In the genomic region with DNA sequence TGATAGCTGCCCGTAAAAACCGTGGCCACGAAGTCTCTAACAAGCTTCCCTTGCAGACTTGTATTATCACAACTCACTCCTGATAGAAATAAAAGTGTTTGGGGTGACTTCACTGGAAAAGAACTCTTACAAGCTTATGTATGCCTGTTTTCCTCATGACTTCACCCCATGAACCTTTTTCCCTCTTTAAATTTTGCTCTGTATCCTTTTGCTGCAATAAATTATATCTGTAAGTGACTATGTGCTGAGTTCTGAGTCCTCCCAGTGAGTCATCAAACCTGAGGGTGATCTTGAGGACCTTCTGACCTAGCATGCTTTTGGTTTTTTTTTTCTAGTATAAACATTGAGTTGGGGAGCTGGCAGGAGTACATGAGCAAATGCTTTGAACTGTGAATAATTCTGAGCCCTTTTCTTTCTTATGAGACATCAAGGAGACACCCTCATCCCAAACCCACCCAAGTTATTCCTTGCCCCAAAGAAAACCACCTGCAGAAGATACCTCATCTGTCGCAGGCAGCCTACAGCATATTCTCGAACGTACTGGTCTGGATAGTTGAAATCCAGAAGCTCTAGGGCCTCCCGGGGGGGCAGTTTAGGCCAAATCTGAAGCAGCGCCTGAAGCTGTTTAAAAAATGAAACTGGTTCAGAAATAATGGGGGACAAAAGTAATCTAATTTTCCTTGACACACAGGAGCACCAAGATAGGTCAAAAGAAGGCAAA, we compare ENCODE assay signal across 12 cellular contexts.
A peak's percentile ranks its signal among the peaks of the same experiment; 100 is the strongest.
DNase-seq lines count a peak whose midpoint lies in the region; ATAC-seq, FAIRE-seq and TF ChIP-seq lines count a peak whose summit lies in the region.
"Had no signal": no experiment of that assay in that cellular context is flagged by ENCODE, and none has a peak within 500 bp of the region (broad histone marks: within the 10 kb centered on the region; RNA-seq: fewer than 3 reads in every experiment).

No MANE protein-coding gene starts in this region.

- DNase-seq in DMS79 (lab: John Stamatoyannopoulos, UW) (peak; percentile 38), NB4 (ENCODE audit: low read depth) (peak; percentile 7), endothelial cell of umbilical vein (ENCODE audit: low read depth, low spot score) (peak; percentile 58), omental fat pad (ENCODE audit: low spot score) (no peak), psoas muscle (no peak), islet precursor cell (no peak), HuH-7.5 (ENCODE audit: low spot score) (no peak)
- no peak for DNase-seq in activated CD4-positive, alpha-beta memory T cell treated with anti-CD3 and anti-CD28 coated beads for 36 hours
- DNase-seq: cerebellar nuclear complex had no signal

- no peaks in the 10 kb centered on the region for H3K9me1 ChIP-seq in endothelial cell of umbilical vein (replicated peaks; ENCODE audit: control insufficient read depth, extremely low read depth, insufficient read depth, low read length)

- ATAC-seq in omental fat pad (ENCODE audit: low FRiP score) (peak; percentile 87), psoas muscle (no peak)
- ATAC-seq: left lobe of liver had no signal

- WGBS in psoas muscle, 3 donors, result 87 to 89% (median 87%) methylated on average over 8 of the region's 8 CpGs

- H3K27me3 ChIP-seq in endothelial cell of umbilical vein (ENCODE audit: control insufficient read depth in 2 of 2, insufficient read depth in 2 of 2, low read length in 2 of 2) (no peaks in the 10 kb centered on the region), psoas muscle (ENCODE audit: insufficient read depth in 3 of 3, low read length in 2 of 3) (no peaks in the 10 kb centered on the region)
- H3K27me3 ChIP-seq: suprapubic skin had no signal

- no peaks in the 10 kb centered on the region for H3K9me3 Mint-ChIP-seq in activated CD4-positive, alpha-beta memory T cell treated with anti-CD3 and anti-CD28 coated beads for 36 hours

- POLR2A ChIA-PET in endothelial cell of umbilical vein (lab: Charles Lee), result interaction anchor here (0.6 kb wide), 2 partner anchors 83 to 651 kb away, joined by 3 to 8 read pairs; no protein-coding TSS in a partner anchor
- POLR2A ChIA-PET in activated CD4-positive, alpha-beta memory T cell treated with anti-CD3 and anti-CD28 coated beads for 36 hours (lab: Charles Lee), result no interaction called here

- no peaks in the 10 kb centered on the region for H3K36me3 ChIP-seq in endothelial cell of umbilical vein (ENCODE audit: control insufficient read depth in 2 of 2, extremely low read depth in 1 of 2, insufficient read depth in 2 of 2, low read length in 2 of 2)
- peaks cover 4 to 60% of the 10 kb centered on the region in 2 donors for H3K36me3 ChIP-seq in psoas muscle (ENCODE audit: insufficient read depth in 1 of 2, low read depth in 1 of 2)

- FAIRE-seq in endothelial cell of umbilical vein (lab: Jason Lieb, UNC), result peak; percentile 55

- no peaks in the 10 kb centered on the region for H4K20me1 ChIP-seq in endothelial cell of umbilical vein (replicated peaks; ENCODE audit: control insufficient read depth, extremely low read depth, insufficient read depth, low read length)

- H3K4me1 ChIP-seq in endothelial cell of umbilical vein (ENCODE audit: control insufficient read depth, extremely low read depth, insufficient read depth, low read length), result no peaks in the 10 kb centered on the region
- no peaks in the 10 kb centered on the region for H3K4me1 ChIP-seq in psoas muscle
- H3K4me1 ChIP-seq: suprapubic skin had no signal

- BruUV-seq in endothelial cell of umbilical vein (replicated peaks; lab: Mats Ljungman, UMichigan), result no TSS peak

- H3K36me3 Mint-ChIP-seq in activated CD4-positive, alpha-beta memory T cell treated with anti-CD3 and anti-CD28 coated beads for 36 hours, result peaks cover 7% of the 10 kb centered on the region

- no peak overlapping the region for H3K4me3 Mint-ChIP-seq in activated CD4-positive, alpha-beta memory T cell treated with anti-CD3 and anti-CD28 coated beads for 36 hours

- TF ChIP-seq POLR2A in NB4 (IDR thresholded peaks at IDR 0.05; ENCODE audit: extremely low read depth, insufficient read length) (no peak), endothelial cell of umbilical vein (IDR thresholded peaks at IDR 0.05; ENCODE audit: low read depth, low read length) (no peak)

- intact Hi-C loops in endothelial cell of umbilical vein (cut with micrococcal nuclease), result loop anchor here (5.0 kb wide), 3 partner anchors 102 to 217 kb away; a partner anchor contains a TSS
- intact Hi-C loops in psoas muscle (cut with DNase I), result no loop called here
- intact Hi-C loops in activated CD4-positive, alpha-beta memory T cell treated with anti-CD3 and anti-CD28 coated beads for 36 hours (cut with micrococcal nuclease), result loop anchor here (5.0 kb wide), 1 partner anchor 217 kb away; no protein-coding TSS in a partner anchor

- H3K27ac Mint-ChIP-seq in activated CD4-positive, alpha-beta memory T cell treated with anti-CD3 and anti-CD28 coated beads for 36 hours, result no peak overlapping the region

- TF ChIP-seq CTCF in NB4 (IDR thresholded peaks at IDR 0.05; ENCODE audit: low read depth, low read length) (no peak), endothelial cell of umbilical vein (IDR thresholded peaks at IDR 0.05; ENCODE audit: extremely low read depth in 1 of 2, insufficient read depth in 1 of 2, low read depth in 1 of 2, low read length in 2 of 2) (no peak), omental fat pad (IDR thresholded peaks at IDR 0.05) (no peak), psoas muscle (IDR thresholded peaks at IDR 0.05) (no peak)

- no peak overlapping the region for H3K9ac ChIP-seq in endothelial cell of umbilical vein (replicated peaks; ENCODE audit: extremely low read depth, insufficient read depth, low read length)
- H3K9ac ChIP-seq: KMS-11 had no signal

- H3K4me3 ChIP-seq in NB4 (ENCODE audit: low read depth, low read length) (no peak overlapping the region), endothelial cell of umbilical vein (replicated peaks in 1 of 3; ENCODE audit: insufficient read depth in 1 of 3, low read depth in 1 of 3, low read length in 3 of 3) (no peak overlapping the region), psoas muscle (no peak overlapping the region)
- H3K4me3 ChIP-seq: suprapubic skin had no signal

- H3K9me3 ChIP-seq in endothelial cell of umbilical vein (replicated peaks; ENCODE audit: control insufficient read depth, insufficient read depth, low read length) (no peaks in the 10 kb centered on the region), psoas muscle (no peaks in the 10 kb centered on the region)
- H3K9me3 ChIP-seq: suprapubic skin had no signal

- no peak overlapping the region for H2AFZ ChIP-seq in endothelial cell of umbilical vein (ENCODE audit: low read depth, low read length)

- H3K4me2 ChIP-seq in endothelial cell of umbilical vein (ENCODE audit: insufficient read depth, low read length), result no peak overlapping the region
- H3K4me2 ChIP-seq: KMS-11 had no signal

- no peaks in the 10 kb centered on the region for H3K4me1 Mint-ChIP-seq in activated CD4-positive, alpha-beta memory T cell treated with anti-CD3 and anti-CD28 coated beads for 36 hours (ENCODE audit: low read depth)

- H3K27ac ChIP-seq in endothelial cell of umbilical vein (ENCODE audit: insufficient read depth, low read depth, low read length) (no peak overlapping the region), psoas muscle (no peak overlapping the region)
- H3K27ac ChIP-seq: KMS-11, suprapubic skin had no signal

- H3K79me2 ChIP-seq in endothelial cell of umbilical vein (ENCODE audit: control insufficient read depth, insufficient read depth, low read length), result no peaks in the 10 kb centered on the region

- H3K27me3 Mint-ChIP-seq in activated CD4-positive, alpha-beta memory T cell treated with anti-CD3 and anti-CD28 coated beads for 36 hours, result no peaks in the 10 kb centered on the region

- CTCF ChIA-PET in endothelial cell of umbilical vein (lab: Charles Lee), result interaction anchor here (0.7 to 18.4 kb wide), 9 partner anchors 21 to 659 kb away, joined by 3 to 862 read pairs (median 3); a partner anchor contains a TSS
- CTCF ChIA-PET in activated CD4-positive, alpha-beta memory T cell treated with anti-CD3 and anti-CD28 coated beads for 36 hours (lab: Charles Lee), result interaction anchor here (0.7 to 14.8 kb wide), 5 partner anchors 134 to 242 kb away, joined by 3 to 245 read pairs (median 4); no protein-coding TSS in a partner anchor

- dilution Hi-C loops in endothelial cell of umbilical vein (cut with MboI; ENCODE audit: extremely low pct_ligation_motif_present, low sequenced_read_pairs), result no loop called here

TF ChIP-seq in endothelial cell of umbilical vein, 7 proteins besides CTCF, POLR2A, EP300 and RAD21:
- TF ChIP-seq, protein P1, sequence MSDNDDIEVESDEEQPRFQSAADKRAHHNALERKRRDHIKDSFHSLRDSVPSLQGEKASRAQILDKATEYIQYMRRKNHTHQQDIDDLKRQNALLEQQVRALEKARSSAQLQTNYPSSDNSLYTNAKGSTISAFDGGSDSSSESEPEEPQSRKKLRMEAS (IDR thresholded peaks at IDR 0.05; ENCODE audit: insufficient read depth, insufficient read length), result no peak
- TF ChIP-seq EZH2 (IDR thresholded peaks at IDR 0.05; ENCODE audit: borderline replicate concordance, low read depth, low read length, severe bottlenecking) (no peak), GATA2 (IDR thresholded peaks at IDR 0.05; ENCODE audit: insufficient read depth, insufficient read length, low read depth, low read length) (no peak), JUN (IDR thresholded peaks at IDR 0.05; ENCODE audit: borderline replicate concordance, insufficient read depth, insufficient read length, low read depth) (no peak), MYC (IDR thresholded peaks at IDR 0.05; ENCODE audit: low read depth, low read length) (no peak), FOS (IDR thresholded peaks at IDR 0.05; ENCODE audit: borderline replicate concordance, insufficient read depth, low read length) (peak; percentile 77), POLR2AphosphoS5 (IDR thresholded peaks at IDR 0.05; ENCODE audit: insufficient read depth, low read depth, low read length) (peak; percentile 20)

Comparison
In these comparisons a context has a peak if more than half of its experiments do, and no peak if none do; other contexts are left out.
1. DNase-seq: peak in DMS79 (single experiment), NB4 (single experiment) and endothelial cell of umbilical vein (single experiment); none in omental fat pad (single experiment), psoas muscle (0 of 2), activated CD4-positive, alpha-beta memory T cell treated with anti-CD3 and anti-CD28 coated beads for 36 hours (single experiment), islet precursor cell (single experiment) and HuH-7.5 (single experiment).
2. intact Hi-C loops: an anchor here in endothelial cell of umbilical vein (5.0 kb wide) and activated CD4-positive, alpha-beta memory T cell treated with anti-CD3 and anti-CD28 coated beads for 36 hours (5.0 kb wide); none called in psoas muscle.